ENCODE assay signal across 21 cellular contexts in the genomic region with DNA sequence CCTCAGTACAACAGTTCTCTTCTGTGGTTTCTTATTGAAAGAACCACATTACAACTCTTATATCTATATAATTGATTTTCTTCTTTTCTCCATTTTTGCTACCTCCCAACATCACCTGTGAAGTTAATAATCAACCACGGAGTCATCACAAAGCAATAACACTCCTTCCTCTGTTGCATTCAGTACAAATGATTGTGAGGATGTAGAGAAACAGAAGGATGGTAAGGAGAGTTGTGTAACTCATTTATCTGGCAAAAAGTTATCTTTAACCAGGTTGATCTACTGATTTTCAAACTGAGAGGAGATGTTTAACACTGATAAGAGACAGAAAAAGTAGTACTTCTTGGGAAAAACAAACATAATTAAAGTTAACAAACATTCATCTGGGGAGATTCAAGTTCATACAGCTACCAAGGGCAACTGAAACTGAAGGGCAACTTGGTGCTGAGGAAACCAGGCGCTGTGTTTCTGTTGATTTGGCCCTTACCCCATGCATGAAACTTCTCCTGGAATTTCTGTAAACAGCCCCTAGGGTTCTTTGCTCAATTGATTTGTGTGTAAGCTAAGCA. TPM values are rescaled to one million over a fixed set of nuclear protein-coding genes. Genes with fewer than 3 reads are reported as not detected.
A peak's percentile ranks its signal among the peaks of the same experiment; 100 is the strongest.
DNase-seq lines count a peak whose midpoint lies in the region; ATAC-seq, FAIRE-seq and TF ChIP-seq lines count a peak whose summit lies in the region.
"Had no signal": no experiment of that assay in that cellular context is flagged by ENCODE, and none has a peak within 500 bp of the region (broad histone marks: within the 10 kb centered on the region; RNA-seq: fewer than 3 reads in every experiment).

No MANE protein-coding gene starts in this region.

- H3K4me1 Mint-ChIP-seq in endodermal cell (peaks cover 24% of the 10 kb centered on the region), progenitor cell of endocrine pancreas (ENCODE audit: low read depth) (peaks cover 13% of the 10 kb centered on the region)
- H3K4me1 Mint-ChIP-seq: H9 had no signal

- no peak for DNase-seq in GM19239 (ENCODE audit: insufficient read length, low spot score)
- DNase-seq in endodermal cell = no peak
- DNase-seq in left lobe of liver (ENCODE audit: low spot score) = no peak
- no peak for DNase-seq in progenitor cell of endocrine pancreas (ENCODE audit: low spot score, unreplicated experiment)
- DNase-seq in NCI-H774 (lab: John Stamatoyannopoulos, UW) = no peak
- no peak for DNase-seq in posterior cingulate gyrus
- DNase-seq in DMS114 treated with DMSO at 0.1 percent for 48 hours (lab: John Stamatoyannopoulos, UW; ENCODE audit: unreplicated experiment) = no peak
- DNase-seq: BE2C; CD8-positive, alpha-beta T cell; DMS79 treated with DMSO at 0.1 percent for 48 hours; EL; GOT3; H9 had no signal

- TF ChIP-seq CTCF in endodermal cell (conservative IDR thresholded peaks at IDR 0.05) (no peak), progenitor cell of endocrine pancreas (IDR thresholded peaks at IDR 0.05; ENCODE audit: unreplicated experiment) (no peak)

- peaks cover 9% of the 10 kb centered on the region for H3K4me1 ChIP-seq in endodermal cell (ENCODE audit: control insufficient read depth, insufficient read depth, low read length)
- H3K4me1 ChIP-seq: A549, BE2C had no signal

- intact Hi-C loops in posterior cingulate gyrus (cut with DNase I) = no loop called here

- WGBS in endodermal cell (ENCODE audit: insufficient coverage in 1 of 2, insufficient read length in 1 of 2), 2 experiments = 98 to 100% methylated on average over 1 to 2 of the region's 2 CpGs

- H3K27ac Mint-ChIP-seq in endodermal cell (peak overlapping the region; percentile 61), progenitor cell of endocrine pancreas (peak overlapping the region; percentile 83)
- H3K27ac Mint-ChIP-seq: CD8-positive, alpha-beta T cell; H9; IgD-negative memory B cell had no signal

- peaks cover 95% of the 10 kb centered on the region for H3K36me3 ChIP-seq in endodermal cell (ENCODE audit: control insufficient read depth, insufficient read depth, low read length)

- H3K36me3 Mint-ChIP-seq in endodermal cell (ENCODE audit: low read depth) (peaks cover 90% of the 10 kb centered on the region), progenitor cell of endocrine pancreas (ENCODE audit: insufficient read depth) (peaks cover 60% of the 10 kb centered on the region)

- no peak overlapping the region for H3K4me3 ChIP-seq in endodermal cell (ENCODE audit: low read length)
- H3K4me3 ChIP-seq: A549 had no signal

- H3K9ac ChIP-seq in endodermal cell (ENCODE audit: extremely low read depth, low read length, poor library complexity, severe bottlenecking) = no peak overlapping the region

- H3K27ac ChIP-seq in endodermal cell (ENCODE audit: low read depth, low read length) = no peak overlapping the region
- H3K27ac ChIP-seq: A549 had no signal

- no peaks in the 10 kb centered on the region for H3K27me3 ChIP-seq in endodermal cell (ENCODE audit: control insufficient read depth, insufficient read depth, low read length, poor library complexity, severe bottlenecking)
- H3K27me3 ChIP-seq: BE2C had no signal

- peak; percentile 24 for ATAC-seq in left lobe of liver
- no peak for ATAC-seq in GM21423 (IDR thresholded peaks at IDR 0.05; ENCODE audit: unreplicated experiment)
- ATAC-seq: A549; CD8-positive, alpha-beta T cell had no signal

- no peak overlapping the region for H3K4me3 Mint-ChIP-seq in endodermal cell
- H3K4me3 Mint-ChIP-seq in progenitor cell of endocrine pancreas (ENCODE audit: low read depth) = no peak overlapping the region
- H3K4me3 Mint-ChIP-seq: CD14-positive monocyte; CD8-positive, alpha-beta T cell; H9; IgD-negative memory B cell had no signal

- peak; percentile 26 for FAIRE-seq in GM19239 (lab: Jason Lieb, UNC)
- FAIRE-seq: A549, G401.6, GM12891 had no signal

- no peaks in the 10 kb centered on the region for H3K27me3 Mint-ChIP-seq in endodermal cell (ENCODE audit: insufficient read depth)
- no peaks in the 10 kb centered on the region for H3K27me3 Mint-ChIP-seq in progenitor cell of endocrine pancreas
- H3K27me3 Mint-ChIP-seq: IgD-negative memory B cell had no signal

- peaks cover 17% of the 10 kb centered on the region for H3K9me3 ChIP-seq in endodermal cell (ENCODE audit: control insufficient read depth, low read length)
- H3K9me3 ChIP-seq: A549, BE2C had no signal

- H3K9me3 Mint-ChIP-seq in endodermal cell (no peaks in the 10 kb centered on the region), progenitor cell of endocrine pancreas (ENCODE audit: low read depth) (no peaks in the 10 kb centered on the region)
- H3K9me3 Mint-ChIP-seq: H9 had no signal

RNA-seq across cellular contexts. Expression of a gene that starts 14.1 kb away (rescaled TPM):
- total RNA-seq in endodermal cell (100 to 1,000 TPM; 305 to 431 TPM), left lobe of liver (293 TPM), progenitor cell of endocrine pancreas (260 and 267 TPM in 2 replicates)
- 228 TPM for polyA plus RNA-seq in endodermal cell (2013, experiment 1 of 2)
- 244 TPM for polyA plus RNA-seq in endodermal cell (2013, experiment 2 of 2)

RNA-seq across cellular contexts. Expression of a gene that starts 25.3 kb away (rescaled TPM):
- total RNA-seq in endodermal cell (10 to 100 TPM; 34.9 to 41.2 TPM), left lobe of liver (12.8 TPM), progenitor cell of endocrine pancreas (37.4 and 38.4 TPM in 2 replicates)
- 19.7 TPM for polyA plus RNA-seq in endodermal cell (2013, experiment 1 of 2)
- polyA plus RNA-seq in endodermal cell (2013, experiment 2 of 2) = 22.8 TPM

RNA-seq across cellular contexts. Expression of a gene that starts 50.9 kb away (rescaled TPM):
- under 1 TPM in 1 of 2 donors, not detected in 1; 0.55 TPM for total RNA-seq in endodermal cell
- polyA plus RNA-seq in endodermal cell (2013, experiment 1 of 2) = 1.9 TPM
- 1.5 TPM for polyA plus RNA-seq in endodermal cell (2013, experiment 2 of 2)
- not detected for total RNA-seq in left lobe of liver
- not detected in 2 replicates for total RNA-seq in progenitor cell of endocrine pancreas
- total RNA-seq: CD8-positive, alpha-beta T cell; H9; HT-29 had no signal
- polyA plus RNA-seq: A549, AG04450, CD14-positive monocyte, IgD-negative memory B cell had no signal
